ENCODE assay signal across 8 cellular contexts in genomic region chr3:184560992-184561328, GRCh38. TPM values are rescaled to one million over a fixed set of nuclear protein-coding genes. Genes with fewer than 3 reads are reported as not detected.
DNase-seq lines count a peak whose midpoint lies in the region; ATAC-seq lines count a peak whose summit lies in the region.

No MANE protein-coding gene starts in this region.

- peak overlapping the region; percentile 90 for H3K27ac Mint-ChIP-seq in T-helper 17 cell
- H3K27ac Mint-ChIP-seq in stimulated activated memory B cell treated with anti-CD40 and anti-IgM and Interleukin-4, amounts not matched to agents 10 μg/mL and 1 μg/mL and 100 μg/mL, for 72 hours = no peak overlapping the region

- in situ Hi-C loops in KBM-7 (cut with MboI; ENCODE audit: low pct_unique_long_range_greater_than_20kb, low sequenced_read_pairs) = no loop called here

- H3K9me3 ChIP-seq in T-helper 17 cell (ENCODE audit: control insufficient read depth, low read length, poor library complexity, severe bottlenecking) = no peaks in the 10 kb centered on the region

- DNase-seq in NOMO-1 treated with DMSO at 0.1 percent for 48 hours (lab: John Stamatoyannopoulos, UW; ENCODE audit: unreplicated experiment) = peak; percentile 89
- no peak for DNase-seq in NOMO-1 (lab: John Stamatoyannopoulos, UW; ENCODE audit: unreplicated experiment in 2 of 2)
- DNase-seq in T-helper 17 cell = no peak
- DNase-seq in left cardiac atrium = no peak
- DNase-seq in KBM-7 = no peak
- no peak for DNase-seq in activated CD4-positive, alpha-beta T cell treated with anti-CD3 and anti-CD28 coated beads for 48 hours

- H3K27me3 Mint-ChIP-seq in T-helper 17 cell = peaks cover 56% of the 10 kb centered on the region
- H3K27me3 Mint-ChIP-seq in stimulated activated memory B cell treated with anti-CD40 and anti-IgM and Interleukin-4, amounts not matched to agents 10 μg/mL and 1 μg/mL and 100 μg/mL, for 72 hours = peaks cover 75% of the 10 kb centered on the region

- no peaks in the 10 kb centered on the region for H3K9me3 Mint-ChIP-seq in stimulated activated memory B cell treated with anti-CD40 and anti-IgM and Interleukin-4, amounts not matched to agents 10 μg/mL and 1 μg/mL and 100 μg/mL, for 72 hours

- peak; percentile 40 for ATAC-seq in T-helper 17 cell
- ATAC-seq in left cardiac atrium = peak; percentile 9 to 32
- ATAC-seq in stimulated activated memory B cell treated with anti-CD40 and anti-IgM and Interleukin-4, amounts not matched to agents 10 μg/mL and 1 μg/mL and 100 μg/mL, for 72 hours = no peak
- no peak for ATAC-seq in HG03378 (IDR thresholded peaks at IDR 0.05; ENCODE audit: unreplicated experiment)

- intact Hi-C loops in left cardiac atrium (cut with DNase I) = loop anchor here in 1 of 2 donors (1.0 kb wide), 1 partner anchor 216 kb away; no protein-coding TSS in a partner anchor

- H3K4me3 Mint-ChIP-seq in T-helper 17 cell = peak overlapping the region; percentile 94
- peak overlapping the region; percentile 53 for H3K4me3 Mint-ChIP-seq in stimulated activated memory B cell treated with anti-CD40 and anti-IgM and Interleukin-4, amounts not matched to agents 10 μg/mL and 1 μg/mL and 100 μg/mL, for 72 hours

- H3K4me1 Mint-ChIP-seq in T-helper 17 cell = peaks cover 42% of the 10 kb centered on the region
- peaks cover 15% of the 10 kb centered on the region for H3K4me1 Mint-ChIP-seq in stimulated activated memory B cell treated with anti-CD40 and anti-IgM and Interleukin-4, amounts not matched to agents 10 μg/mL and 1 μg/mL and 100 μg/mL, for 72 hours

- H3K36me3 Mint-ChIP-seq in T-helper 17 cell (ENCODE audit: low read depth) = peaks cover 7% of the 10 kb centered on the region
- H3K36me3 Mint-ChIP-seq in stimulated activated memory B cell treated with anti-CD40 and anti-IgM and Interleukin-4, amounts not matched to agents 10 μg/mL and 1 μg/mL and 100 μg/mL, for 72 hours = no peaks in the 10 kb centered on the region

RNA-seq across cellular contexts. Expression of gene EPHB3, which starts 0.6 kb away (rescaled TPM):
- total RNA-seq in T-helper 17 cell (under 1 TPM in 1 of 2 donors, not detected in 1; 0.35 TPM), left cardiac atrium (1 to 10 TPM; 1.6 to 1.7 TPM)

Comparison
In these comparisons a context has a peak if more than half of its experiments do, and no peak if none do; other contexts are left out.
1. ATAC-seq: peak in T-helper 17 cell (single experiment) and left cardiac atrium (2 of 2); none in stimulated activated memory B cell treated with anti-CD40 and anti-IgM and Interleukin-4, amounts not matched to agents 10 μg/mL and 1 μg/mL and 100 μg/mL, for 72 hours (single experiment) and HG03378 (single experiment).